8 cellular contexts compared by ENCODE assay signal in genomic region chr1:32939655-32940371, GRCh38. TPM values are rescaled to one million over a fixed set of nuclear protein-coding genes. Genes with fewer than 3 reads are reported as not detected.
DNase-seq lines count a peak whose midpoint lies in the region; ATAC-seq lines count a peak whose summit lies in the region.

No MANE protein-coding gene starts in this region.

- DNase-seq in GF-D8 (lab: John Stamatoyannopoulos, UW) (peak; percentile 15), OCI-M1 (lab: John Stamatoyannopoulos, UW) (peak; percentile 76), pons (ENCODE audit: low spot score) (peak; percentile 69)

- ATAC-seq in esophagus mucosa = peak; percentile 79
- no peak for ATAC-seq in GM19397 (IDR thresholded peaks at IDR 0.05; ENCODE audit: unreplicated experiment)
- ATAC-seq in HG03196 (IDR thresholded peaks at IDR 0.05; ENCODE audit: unreplicated experiment) = no peak
- ATAC-seq in GM21529 (IDR thresholded peaks at IDR 0.05; ENCODE audit: unreplicated experiment) = no peak
- ATAC-seq in GM18502 (IDR thresholded peaks at IDR 0.05; ENCODE audit: poor library complexity, unreplicated experiment) = no peak

RNA-seq across cellular contexts. Expression of gene RNF19B, which starts 24.8 kb away (rescaled TPM):
- 45.3 TPM for total RNA-seq in esophagus mucosa

RNA-seq across cellular contexts. Expression of gene TMEM54, which starts 38.6 kb away (rescaled TPM):
- total RNA-seq in esophagus mucosa = 127 TPM

RNA-seq across cellular contexts. Expression of gene HPCA, which starts 53.5 kb away (rescaled TPM):
- not detected for total RNA-seq in esophagus mucosa

Comparison
In these comparisons a context has a peak if more than half of its experiments do, and no peak if none do; other contexts are left out.
1. DNase-seq: peak in every context shown above with its lines; median percentile 76 in OCI-M1; 69 in pons; 15 in GF-D8.